ENCODE assay signal across 8 cellular contexts in the genomic region with DNA sequence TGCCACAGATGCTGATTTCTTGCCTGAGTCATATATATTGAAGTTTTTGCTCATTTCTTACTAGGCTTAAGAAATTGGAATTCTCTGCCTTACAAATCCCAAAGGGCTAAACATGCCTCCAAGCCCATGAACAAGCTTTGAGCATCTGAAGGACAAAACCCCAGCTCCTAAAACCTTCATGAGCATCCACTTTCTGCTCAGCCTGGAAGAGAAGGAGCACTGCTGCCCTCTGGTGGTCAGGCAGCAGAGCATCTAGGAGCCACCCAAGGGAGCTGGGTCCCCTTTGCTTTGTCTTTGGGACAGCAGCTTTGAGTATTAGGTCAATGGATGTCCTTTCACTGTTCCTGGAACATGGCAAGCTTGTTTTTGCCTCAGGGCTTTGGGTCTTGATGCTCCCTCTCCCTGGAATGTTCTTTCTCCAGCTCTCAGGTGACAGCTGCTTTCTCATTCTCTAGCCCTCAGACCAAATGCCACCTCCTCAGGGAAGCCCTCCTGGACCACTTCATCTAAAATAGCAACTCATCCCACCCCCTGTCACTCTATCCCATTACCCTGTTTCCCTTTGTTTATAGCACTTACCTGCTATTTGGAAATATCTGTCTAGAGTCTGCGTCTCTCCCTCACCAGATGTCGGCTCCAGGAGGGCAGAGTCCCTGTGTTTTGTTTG. TPM values are rescaled to one million over a fixed set of nuclear protein-coding genes. Genes with fewer than 3 reads are reported as not detected.
A peak's percentile ranks its signal among the peaks of the same experiment; 100 is the strongest.
DNase-seq lines count a peak whose midpoint lies in the region; ATAC-seq and TF ChIP-seq lines count a peak whose summit lies in the region.

No MANE protein-coding gene starts in this region.

- H3K4me3 ChIP-seq in lower lobe of right lung = no peak overlapping the region

- no peak overlapping the region for H3K27ac ChIP-seq in lower lobe of right lung

- TF ChIP-seq CTCF in lower lobe of right lung (IDR thresholded peaks at IDR 0.05) = peak; percentile 97

- H3K4me1 ChIP-seq in lower lobe of right lung = peaks cover 6% of the 10 kb centered on the region

- ATAC-seq in HG03432 (IDR thresholded peaks at IDR 0.05; ENCODE audit: unreplicated experiment) = peak; percentile 57
- peak; percentile 82 to 88 for ATAC-seq in lower lobe of right lung
- ATAC-seq in GM21390 (IDR thresholded peaks at IDR 0.05; ENCODE audit: unreplicated experiment) = no peak

- no peaks in the 10 kb centered on the region for H3K36me3 ChIP-seq in lower lobe of right lung

- no peaks in the 10 kb centered on the region for H3K27me3 ChIP-seq in lower lobe of right lung (ENCODE audit: low read depth)

- DNase-seq in COLO668 (lab: John Stamatoyannopoulos, UW; ENCODE audit: unreplicated experiment) = peak; percentile 88
- DNase-seq in NCI-H748 (lab: John Stamatoyannopoulos, UW; ENCODE audit: unreplicated experiment) = peak; percentile 69
- DNase-seq in activated CD4-positive, alpha-beta T cell treated with anti-CD3 and anti-CD28 coated beads, Interleukin-2, amount 50 U/mL, for 1 hour = peak; percentile 76
- DNase-seq in dermis blood vessel endothelial cell = peak; percentile 91
- peak; percentile 70 for DNase-seq in lower lobe of right lung
- DNase-seq in stimulated activated CD4-positive, alpha-beta T cell treated with anti-CD3 and anti-CD28 coated beads, TNF-alpha, amount 100 ng/mL, for 4 hours (ENCODE audit: low read depth in 3 of 3) = peak; percentile 43 to 62 (median 62)

- intact Hi-C loops in lower lobe of right lung (cut with DNase I) = loop anchor here (5.0 to 10.0 kb wide), 2 partner anchors 60 to 183 kb away; no protein-coding TSS in a partner anchor

- H3K9me3 ChIP-seq in lower lobe of right lung = no peaks in the 10 kb centered on the region

RNA-seq across cellular contexts. Expression of a gene that starts 25.7 kb away (rescaled TPM):
- total RNA-seq in dermis blood vessel endothelial cell = not detected in 2 replicates
- total RNA-seq in lower lobe of right lung = 9.1 TPM

RNA-seq across cellular contexts. Expression of a gene that starts 34.2 kb away (rescaled TPM):
- total RNA-seq in dermis blood vessel endothelial cell (0.09 TPM in 1 of 2 replicates, not detected in the other), lower lobe of right lung (18.2 TPM)

RNA-seq across cellular contexts. Expression of a gene that starts 46.2 kb away (rescaled TPM):
- total RNA-seq in dermis blood vessel endothelial cell (not detected in 2 replicates), lower lobe of right lung (63.6 TPM)

Comparison
In these comparisons a context has a peak if more than half of its experiments do, and no peak if none do; other contexts are left out.
1. RNA of a gene that starts 25.7 kb away (total RNA-seq): 9.1 TPM in lower lobe of right lung (single experiment); not detected in dermis blood vessel endothelial cell; every median in the first group is over 10 times any median in the second.
2. RNA of a gene that starts 34.2 kb away (total RNA-seq): 18.2 TPM in lower lobe of right lung (single experiment); 0.09 TPM in dermis blood vessel endothelial cell; every median in the first group is over 10 times any median in the second.
3. RNA of a gene that starts 46.2 kb away (total RNA-seq): 63.6 TPM in lower lobe of right lung (single experiment); not detected in dermis blood vessel endothelial cell; every median in the first group is over 10 times any median in the second.
4. Peak in every context shown above with its lines, with median percentiles within 50 percentile points of each other: DNase-seq.